18 cellular contexts compared by ENCODE assay signal in the genomic region with DNA sequence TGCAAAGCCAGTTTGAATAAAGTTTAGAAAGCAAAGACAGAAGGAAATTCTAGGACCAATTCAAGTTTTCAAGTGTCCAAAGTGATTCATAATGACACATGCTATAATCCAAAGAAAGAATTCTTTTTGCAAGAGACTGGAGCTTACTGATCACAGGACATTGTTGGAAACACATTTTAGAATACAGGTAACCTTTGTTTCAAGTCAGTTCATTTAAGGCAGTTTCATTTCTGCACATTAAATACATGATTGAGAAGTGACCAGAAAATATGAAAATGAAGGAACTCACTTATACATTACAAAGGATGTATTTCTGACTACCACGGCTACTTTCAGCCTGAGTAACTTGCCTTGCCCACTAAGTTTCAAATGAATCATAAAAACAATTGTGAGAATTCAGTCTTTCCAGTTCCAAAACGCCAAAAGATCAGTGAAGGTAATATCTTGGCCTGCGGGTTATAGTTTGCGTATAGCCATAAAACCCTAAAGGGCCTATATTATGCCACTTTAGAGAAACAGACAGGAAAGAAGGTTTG. TPM values are rescaled to one million over a fixed set of nuclear protein-coding genes. Genes with fewer than 3 reads are reported as not detected.
DNase-seq lines count a peak whose midpoint lies in the region; ATAC-seq, FAIRE-seq and TF ChIP-seq lines count a peak whose summit lies in the region.
"Had no signal": no experiment of that assay in that cellular context is flagged by ENCODE, and none has a peak within 500 bp of the region (broad histone marks: within the 10 kb centered on the region; RNA-seq: fewer than 3 reads in every experiment).

No MANE protein-coding gene starts in this region.

- no peak for ATAC-seq in activated T-cell treated with anti-CD3 and anti-CD28 coated beads, Interleukin-2, amount 50 U/mL, for 4 hours
- ATAC-seq: activated CD8-positive, alpha-beta T cell treated with anti-CD3 and anti-CD28 coated beads for 36 hours; effector memory CD8-positive, alpha-beta T cell; heart left ventricle; left lobe of liver; natural killer cell; right cardiac atrium; stimulated activated naive CD8-positive, alpha-beta T cell treated with anti-CD3 and anti-CD28 coated beads, Interleukin-15, Interleukin-2, amounts not matched to agents 100 U/mL and 50 U/mL, for 24 hours had no signal

- no peaks in the 10 kb centered on the region for H3K4me1 ChIP-seq in BE2C

- H3K27me3 ChIP-seq in BE2C = no peaks in the 10 kb centered on the region
- H3K27me3 ChIP-seq: heart left ventricle had no signal

- no peak for TF ChIP-seq POLR2A in GM12892 (IDR thresholded peaks at IDR 0.05; ENCODE audit: low read depth, low read length)

- no peaks in the 10 kb centered on the region for H3K9me3 Mint-ChIP-seq in HFFc6
- H3K9me3 Mint-ChIP-seq in activated T-cell treated with anti-CD3 and anti-CD28 coated beads, Interleukin-2, amount 50 U/mL, for 4 hours = no peaks in the 10 kb centered on the region
- H3K9me3 Mint-ChIP-seq: effector memory CD8-positive, alpha-beta T cell had no signal

- DNase-seq in GM12892 (ENCODE audit: insufficient read length) (no peak), HFFc6 (peak; percentile 59), RCC 7860 (ENCODE audit: low spot score) (peak; percentile 54), glomerular visceral epithelial cell (ENCODE audit: extremely low spot score) (peak; percentile 45), NCI-H524 treated with DMSO at 0.1 percent for 48 hours (lab: John Stamatoyannopoulos, UW) (no peak), BE2C (no peak), NCI-H2227 (lab: John Stamatoyannopoulos, UW; ENCODE audit: unreplicated experiment) (no peak)
- no peak for DNase-seq in activated T-cell treated with anti-CD3 and anti-CD28 coated beads, Interleukin-2, amount 50 U/mL, for 4 hours
- DNase-seq: activated CD8-positive, alpha-beta T cell treated with anti-CD3 and anti-CD28 coated beads for 36 hours; activated gamma-delta T cell treated with Interleukin-2 at 50 U/mL for 16 hours; effector memory CD8-positive, alpha-beta T cell; heart left ventricle; natural killer cell; NCI-H1048; NCI-H345; right cardiac atrium; stimulated activated naive CD8-positive, alpha-beta T cell treated with anti-CD3 and anti-CD28 coated beads, Interleukin-15, Interleukin-2, amounts not matched to agents 100 U/mL and 50 U/mL, for 24 hours had no signal

- H3K4me3 Mint-ChIP-seq in HFFc6 = peak overlapping the region; percentile 34
- H3K4me3 Mint-ChIP-seq in activated T-cell treated with anti-CD3 and anti-CD28 coated beads, Interleukin-2, amount 50 U/mL, for 4 hours = no peak overlapping the region
- H3K4me3 Mint-ChIP-seq: activated CD8-positive, alpha-beta T cell treated with anti-CD3 and anti-CD28 coated beads for 36 hours; effector memory CD8-positive, alpha-beta T cell; natural killer cell had no signal

- H3K27ac Mint-ChIP-seq in HFFc6 = peak overlapping the region; percentile 63
- H3K27ac Mint-ChIP-seq: activated CD8-positive, alpha-beta T cell treated with anti-CD3 and anti-CD28 coated beads for 36 hours; effector memory CD8-positive, alpha-beta T cell; natural killer cell had no signal

- peaks cover 68% of the 10 kb centered on the region for H3K4me1 Mint-ChIP-seq in HFFc6 (ENCODE audit: low read depth)
- no peaks in the 10 kb centered on the region for H3K4me1 Mint-ChIP-seq in activated T-cell treated with anti-CD3 and anti-CD28 coated beads, Interleukin-2, amount 50 U/mL, for 4 hours (ENCODE audit: low read depth)
- H3K4me1 Mint-ChIP-seq: natural killer cell had no signal

- FAIRE-seq in GM12892 (lab: Jason Lieb, UNC) (peak; percentile 5), RCC 7860 (lab: Jason Lieb, UNC) (peak; percentile 85)

- no peak overlapping the region for H3K4me3 ChIP-seq in BE2C (ENCODE audit: low read depth, low read length)
- H3K4me3 ChIP-seq: heart left ventricle had no signal

- no peaks in the 10 kb centered on the region for H3K36me3 ChIP-seq in BE2C

- TF ChIP-seq CTCF in HFFc6 (IDR thresholded peaks at IDR 0.05) (no peak), BE2C (IDR thresholded peaks at IDR 0.05; ENCODE audit: low read depth, low read length) (no peak)

- no peaks in the 10 kb centered on the region for H3K27me3 Mint-ChIP-seq in HFFc6 (ENCODE audit: insufficient read depth)
- H3K27me3 Mint-ChIP-seq in activated T-cell treated with anti-CD3 and anti-CD28 coated beads, Interleukin-2, amount 50 U/mL, for 4 hours (ENCODE audit: low read depth) = peaks cover 7% of the 10 kb centered on the region

- H3K36me3 Mint-ChIP-seq in HFFc6 (ENCODE audit: low read depth) = peaks cover 14% of the 10 kb centered on the region
- H3K36me3 Mint-ChIP-seq in activated T-cell treated with anti-CD3 and anti-CD28 coated beads, Interleukin-2, amount 50 U/mL, for 4 hours (ENCODE audit: insufficient read depth) = no peaks in the 10 kb centered on the region
- H3K36me3 Mint-ChIP-seq: natural killer cell had no signal

- H3K9me3 ChIP-seq in BE2C = no peaks in the 10 kb centered on the region
- H3K9me3 ChIP-seq: heart left ventricle had no signal

RNA-seq across cellular contexts. Expression of gene PRICKLE2, which starts 48.7 kb away (rescaled TPM):
- polyA plus RNA-seq in GM12892 (2012; ENCODE audit: missing spikeins) = 1.00 TPM
- 10 to 100 TPM; 14.0 to 21.7 (median 18.4) TPM for total RNA-seq in HFFc6 (2021; fragmentation: NEBNext Ultra II Directional; extraction: Animal tissue kit (Norgen Biotek cat#: 25700))
- 0.11 TPM for polyA plus RNA-seq in BE2C (2012; ENCODE audit: insufficient read depth, insufficient read length, low read depth)
- total RNA-seq in activated T-cell treated with anti-CD3 and anti-CD28 coated beads, Interleukin-2, amount 50 U/mL, for 4 hours = not detected
- total RNA-seq: activated CD8-positive, alpha-beta T cell treated with anti-CD3 and anti-CD28 coated beads for 36 hours had no signal

Comparison
In these comparisons a context has a peak if more than half of its experiments do, and no peak if none do; other contexts are left out.
1. DNase-seq: peak in HFFc6 (single experiment), RCC 7860 (single experiment) and glomerular visceral epithelial cell (single experiment); none in GM12892 (single experiment), NCI-H524 treated with DMSO at 0.1 percent for 48 hours (single experiment), BE2C (single experiment), NCI-H2227 (single experiment) and activated T-cell treated with anti-CD3 and anti-CD28 coated beads, Interleukin-2, amount 50 U/mL, for 4 hours (single experiment).
2. RNA of gene PRICKLE2, which starts 48.7 kb away (total RNA-seq): 14.0 to 21.7 TPM in HFFc6; not detected in activated T-cell treated with anti-CD3 and anti-CD28 coated beads, Interleukin-2, amount 50 U/mL, for 4 hours; every median in the first group is over 10 times any median in the second.